In genomic region chr19:1848399-1849131, GRCh38 we compare ENCODE assay signal across 1 cellular context.
A peak's percentile ranks its signal among the peaks of the same experiment; 100 is the strongest.
TF ChIP-seq lines count a peak whose summit lies in the region.

Gene REXO1 (minus strand): TSS chr19:1848483. CDS start chr19:1848358, 125 bp downstream.

TF ChIP-seq in H1, 55 proteins besides CTCF, POLR2A, EP300 and RAD21 (continued from another document):
- TF ChIP-seq EZH2 (IDR thresholded peaks at IDR 0.05; ENCODE audit: low read depth, low read length, severe bottlenecking) (no peak), BRCA1 (IDR thresholded peaks at IDR 0.05; ENCODE audit: low read depth, low read length) (no peak), CBX5 (IDR thresholded peaks at IDR 0.05; ENCODE audit: low read depth, low read length) (no peak), JUND (IDR thresholded peaks at IDR 0.05; ENCODE audit: low read length) (no peak; the same call in 1 of the 2 replicates), SP1 (IDR thresholded peaks at IDR 0.05; ENCODE audit: low read depth, low read length) (0 out of 2 replicates have a peak, but pooled peaks have one; percentile 44), SUZ12 (IDR thresholded peaks at IDR 0.05; ENCODE audit: low read length) (no peak), YY1 (IDR thresholded peaks at IDR 0.05; ENCODE audit: low read depth, low read length) (peak; percentile 97), TAF1 (IDR thresholded peaks at IDR 0.05; ENCODE audit: low read depth, low read length) (peak; percentile 99), POLR2AphosphoS5 (IDR thresholded peaks at IDR 0.05; ENCODE audit: low read depth, low read length) (peak; percentile 74), ATF3 (IDR thresholded peaks at IDR 0.05; ENCODE audit: insufficient read depth, low read depth, low read length) (0 out of 2 replicates have a peak, but pooled peaks have one; percentile 1), NRF1 (IDR thresholded peaks at IDR 0.05; ENCODE audit: low read depth, low read length) (no peak), KDM5A (IDR thresholded peaks at IDR 0.05; ENCODE audit: low read length) (peak; percentile 70), CTBP2 (IDR thresholded peaks at IDR 0.05; ENCODE audit: borderline replicate concordance, insufficient read depth, insufficient read length, low read length) (no peak), CHD7 (IDR thresholded peaks at IDR 0.05; ENCODE audit: insufficient replicate concordance, low read length) (no peak), MAX (IDR thresholded peaks at IDR 0.05) (no peak), PHF8 (conservative IDR thresholded peaks at IDR 0.05; ENCODE audit: low read depth, low read length) (peak; percentile 82), HDAC2 (IDR thresholded peaks at IDR 0.05; ENCODE audit: borderline replicate concordance in 1 of 2, low read depth in 2 of 2, low read length in 2 of 2) (no peak; a peak in 1 of 4 replicates), USF2 (IDR thresholded peaks at IDR 0.05; ENCODE audit: low read length) (no peak), RBBP5 (IDR thresholded peaks at IDR 0.05; ENCODE audit: borderline replicate concordance, low read depth, low read length) (0 out of 2 replicates have a peak, but pooled peaks have one; percentile 13), SAP30 (IDR thresholded peaks at IDR 0.05; ENCODE audit: insufficient read depth, insufficient replicate concordance, low read length) (no peak), FOSL1 (IDR thresholded peaks at IDR 0.05; ENCODE audit: insufficient read depth, low read depth, low read length) (no peak), ASH2L (IDR thresholded peaks at IDR 0.05; ENCODE audit: low read length) (peak; percentile 95), KDM4A (IDR thresholded peaks at IDR 0.05; ENCODE audit: low read depth, low read length, severe bottlenecking) (peak; percentile 37), CBX8 (IDR thresholded peaks at IDR 0.05; ENCODE audit: borderline replicate concordance, low read depth, low read length) (no peak)
TF ChIP-seq in H1: peak in this region for 14.
